Comparison of ENCODE assay signal across 13 cellular contexts in genomic region chr22:49916851-49917250, GRCh38. TPM values are rescaled to one million over a fixed set of nuclear protein-coding genes. Genes with fewer than 3 reads are reported as not detected.
DNase-seq lines count a peak whose midpoint lies in the region; ATAC-seq, FAIRE-seq and TF ChIP-seq lines count a peak whose summit lies in the region.
"Had no signal": no experiment of that assay in that cellular context is flagged by ENCODE, and none has a peak within 500 bp of the region (broad histone marks: within the 10 kb centered on the region; RNA-seq: fewer than 3 reads in every experiment).

No MANE protein-coding gene starts in this region.

- H3K79me2 ChIP-seq in OCI-LY7 (ENCODE audit: insufficient read depth, low read depth, low read length), result peaks cover 8% of the 10 kb centered on the region; the same call in 1 of the 2 replicates

- WGBS in neuronal stem cell (ENCODE audit: extremely low coverage in 2 of 2, insufficient read length in 2 of 2, insufficient replicate concordance in 1 of 2), 2 donors, result no CpG with 5 or more reads among the region's 12 CpGs

- no peak for ATAC-seq in GM18873 (IDR thresholded peaks at IDR 0.05; ENCODE audit: low FRiP score, unreplicated experiment)

- no peaks in the 10 kb centered on the region for H4K20me1 ChIP-seq in OCI-LY7 (ENCODE audit: insufficient read depth, low read length)

- POLR2A ChIA-PET in OCI-LY7 (lab: Charles Lee), result no interaction called here

- no peak overlapping the region for H4K8ac ChIP-seq in neuronal stem cell (ENCODE audit: low read depth, low read length)

- H2AFZ ChIP-seq in OCI-LY7 (ENCODE audit: low read length), result no peak overlapping the region
- H2AFZ ChIP-seq in neuronal stem cell (ENCODE audit: low read length), result no peak overlapping the region

- peak overlapping the region; percentile 90 for H3K27ac Mint-ChIP-seq in T-helper 2 cell treated with Interferon-gamma antibody and Interleukin-4, amounts not matched to agents 5 μg/mL and 100 μg/mL, for 36 hours

- TF ChIP-seq POLR2A in GM12891 (IDR thresholded peaks at IDR 0.05; ENCODE audit: low read depth, low read length), result no peak

- no peak overlapping the region for H3K14ac ChIP-seq in neuronal stem cell (ENCODE audit: low read length)

- intact Hi-C loops in OCI-LY7 (cut with micrococcal nuclease; ENCODE audit: unreplicated experiment), result no loop called here

- H3K18ac ChIP-seq in neuronal stem cell (ENCODE audit: low read length), result no peak overlapping the region

- TF ChIP-seq CTCF in OCI-LY7 (conservative IDR thresholded peaks at IDR 0.05; ENCODE audit: low read length) (no peak), coronary artery (IDR thresholded peaks at IDR 0.05) (no peak)

- peaks cover 15% of the 10 kb centered on the region for H3K4me1 Mint-ChIP-seq in T-helper 2 cell treated with Interferon-gamma antibody and Interleukin-4, amounts not matched to agents 5 μg/mL and 100 μg/mL, for 36 hours (ENCODE audit: low read depth)

- no peak overlapping the region for H2BK12ac ChIP-seq in neuronal stem cell (ENCODE audit: low read length)

- H3K36me3 ChIP-seq in OCI-LY7 (ENCODE audit: insufficient read depth, low read length) (no peaks in the 10 kb centered on the region), neuronal stem cell (replicated peaks in 1 of 2; ENCODE audit: control insufficient read depth in 2 of 2, insufficient read depth in 2 of 2, low read length in 2 of 2) (peaks cover 19 to 29% of the 10 kb centered on the region in 2 donors)

- BruUV-seq in OCI-LY7 (replicated peaks; lab: Mats Ljungman, UMichigan), result no TSS peak

- no peak overlapping the region for H3K4ac ChIP-seq in neuronal stem cell (ENCODE audit: low read length)

- H3K27ac ChIP-seq in OCI-LY7 (ENCODE audit: low read depth, low read length, poor library complexity, severe bottlenecking) (no peak overlapping the region), coronary artery (no peak overlapping the region), neuronal stem cell (replicated peaks; ENCODE audit: low read length) (no peak overlapping the region)

- no peaks in the 10 kb centered on the region for H3K9me3 Mint-ChIP-seq in T-helper 2 cell treated with Interferon-gamma antibody and Interleukin-4, amounts not matched to agents 5 μg/mL and 100 μg/mL, for 36 hours

- H3K79me1 ChIP-seq in neuronal stem cell (ENCODE audit: low read depth, low read length), result peaks cover 3% of the 10 kb centered on the region

- no peak for DNase-seq in T-helper 2 cell treated with Interferon-gamma antibody and Interleukin-4, amounts not matched to agents 5 μg/mL and 100 μg/mL, for 36 hours (ENCODE audit: low spot score)
- DNase-seq in T-helper 2 cell (no peak), OCI-LY7 (ENCODE audit: low spot score) (no peak), coronary artery (ENCODE audit: low spot score) (no peak), neuronal stem cell (ENCODE audit: low spot score) (no peak), HTR-8/SVneo (ENCODE audit: insufficient read length, low spot score) (no peak), GM12891 (ENCODE audit: insufficient read length, low spot score) (no peak)
- DNase-seq: central memory CD4-positive, alpha-beta T cell; NCI-H2081 treated with DMSO at 0.1 percent for 48 hours had no signal

- no peak overlapping the region for H2AK5ac ChIP-seq in neuronal stem cell (ENCODE audit: low read depth, low read length)

- H3K36me3 Mint-ChIP-seq in T-helper 2 cell treated with Interferon-gamma antibody and Interleukin-4, amounts not matched to agents 5 μg/mL and 100 μg/mL, for 36 hours (ENCODE audit: low read depth), result peaks cover 17% of the 10 kb centered on the region

- H2BK15ac ChIP-seq in neuronal stem cell (ENCODE audit: low read length), result no peak overlapping the region

- H3K4me3 ChIP-seq in OCI-LY7 (ENCODE audit: low read depth, low read length, poor library complexity, severe bottlenecking) (peak overlapping the region; percentile 82), coronary artery (peak overlapping the region; percentile 97), neuronal stem cell (ENCODE audit: low read length in 2 of 2) (peak overlapping the region in 1 of 2 donors; percentile 90)

- CTCF ChIA-PET in OCI-LY7 (lab: Charles Lee; ENCODE audit: unreplicated experiment), result no interaction called here

- peak overlapping the region; percentile 88 for H3K4me3 Mint-ChIP-seq in T-helper 2 cell treated with Interferon-gamma antibody and Interleukin-4, amounts not matched to agents 5 μg/mL and 100 μg/mL, for 36 hours

- H4K91ac ChIP-seq in neuronal stem cell (ENCODE audit: low read depth, low read length, poor library complexity), result no peak overlapping the region

- FAIRE-seq in HTR-8/SVneo (lab: Jason Lieb, UNC), result no peak
- no peak for FAIRE-seq in GM12891 (lab: Jason Lieb, UNC)
- FAIRE-seq: A204.1, GM19239 had no signal

- H3K23ac ChIP-seq in neuronal stem cell (ENCODE audit: low read depth, low read length, poor library complexity), result peak overlapping the region; percentile 50

- H3K9me2 ChIP-seq in OCI-LY7 (ENCODE audit: insufficient read depth, low read length), result no peaks in the 10 kb centered on the region

- peak overlapping the region; percentile 21 for H2BK5ac ChIP-seq in neuronal stem cell (ENCODE audit: low read length)

- no peak overlapping the region for H3K9ac ChIP-seq in neuronal stem cell (ENCODE audit: low read depth, low read length, poor library complexity)

- H3K27me3 Mint-ChIP-seq in T-helper 2 cell treated with Interferon-gamma antibody and Interleukin-4, amounts not matched to agents 5 μg/mL and 100 μg/mL, for 36 hours (ENCODE audit: low read depth), result no peaks in the 10 kb centered on the region

- peaks cover 16% of the 10 kb centered on the region for H3K4me1 ChIP-seq in OCI-LY7 (ENCODE audit: insufficient read depth, low read length, poor library complexity, severe bottlenecking)
- H3K4me1 ChIP-seq in neuronal stem cell (ENCODE audit: control insufficient read depth in 2 of 2, insufficient read depth in 1 of 2, low read depth in 1 of 2, low read length in 2 of 2), result peaks cover 10 to 11% of the 10 kb centered on the region in 2 donors

- peak overlapping the region; percentile 100 for H3K4me2 ChIP-seq in OCI-LY7 (ENCODE audit: low read length)
- no peak overlapping the region for H3K4me2 ChIP-seq in neuronal stem cell (ENCODE audit: insufficient read depth, low read length, poor library complexity, severe bottlenecking)

- H3K27me3 ChIP-seq in neuronal stem cell (ENCODE audit: control insufficient read depth in 3 of 3, insufficient read depth in 3 of 3, low read depth in 1 of 3, low read length in 3 of 3), result no peaks in the 10 kb centered on the region
- H3K27me3 ChIP-seq: left lung had no signal

- no peaks in the 10 kb centered on the region for H3K9me3 ChIP-seq in OCI-LY7 (ENCODE audit: low read length)
- peaks cover 0 to 3% of the 10 kb centered on the region in 2 donors for H3K9me3 ChIP-seq in neuronal stem cell (replicated peaks in 1 of 2; ENCODE audit: control insufficient read depth in 2 of 2, insufficient read depth in 1 of 2, low read depth in 1 of 2, low read length in 2 of 2)
- H3K9me3 ChIP-seq: left lung had no signal

- H2BK120ac ChIP-seq in neuronal stem cell (ENCODE audit: low read depth, low read length), result no peak overlapping the region

TF ChIP-seq in GM12891, 5 proteins besides CTCF, POLR2A, EP300 and RAD21:
- no peak for TF ChIP-seq PAX5 (IDR thresholded peaks at IDR 0.05; ENCODE audit: insufficient read depth, low read length, severe bottlenecking)
- no peak for TF ChIP-seq TAF1 (IDR thresholded peaks at IDR 0.05; ENCODE audit: low read depth, low read length)
- TF ChIP-seq POU2F2 (IDR thresholded peaks at IDR 0.05; ENCODE audit: low read depth, low read length), result no peak
- TF ChIP-seq POLR2AphosphoS5 (IDR thresholded peaks at IDR 0.05; ENCODE audit: low read depth, low read length), result no peak
- TF ChIP-seq SPI1 (IDR thresholded peaks at IDR 0.05; ENCODE audit: low read depth, low read length), result no peak

RNA-seq across cellular contexts. Expression of gene ALG12, which starts 1.4 kb away (rescaled TPM):
- 6.4 and 11.7 TPM in 2 replicates for total RNA-seq in OCI-LY7 (2014; rRNA removed; shearing (Covaris generic))
- total RNA-seq in OCI-LY7 (2022), result 11.4 and 14.0 TPM in 2 replicates
- polyA plus RNA-seq in neuronal stem cell (2013, experiment 1 of 2), result 9.3 TPM
- polyA plus RNA-seq in neuronal stem cell (2013, experiment 2 of 2), result 9.1 TPM
- 13.5 TPM for polyA plus RNA-seq in GM12891 (2012; ENCODE audit: low read depth, missing spikeins)

RNA-seq across cellular contexts. Expression of gene CRELD2, which starts 1.6 kb away (rescaled TPM):
- total RNA-seq in OCI-LY7 (2014; rRNA removed; shearing (Covaris generic)), result 32.5 and 35.3 TPM in 2 replicates
- total RNA-seq in OCI-LY7 (2022), result 27.4 and 32.0 TPM in 2 replicates
- polyA plus RNA-seq in neuronal stem cell (2013, experiment 1 of 2), result 12.6 TPM
- polyA plus RNA-seq in neuronal stem cell (2013, experiment 2 of 2), result 12.2 TPM
- 35.8 TPM for polyA plus RNA-seq in GM12891 (2012; ENCODE audit: low read depth, missing spikeins)

RNA-seq across cellular contexts. Expression of gene PIM3, which starts 43.7 kb away (rescaled TPM):
- 74.3 and 81.7 TPM in 2 replicates for total RNA-seq in OCI-LY7 (2014; rRNA removed; shearing (Covaris generic))
- total RNA-seq in OCI-LY7 (2022), result 60.5 and 66.5 TPM in 2 replicates
- 38.0 TPM for polyA plus RNA-seq in neuronal stem cell (2013, experiment 1 of 2)
- 37.0 TPM for polyA plus RNA-seq in neuronal stem cell (2013, experiment 2 of 2)
- 34.2 TPM for polyA plus RNA-seq in GM12891 (2012; ENCODE audit: low read depth, missing spikeins)
